In genomic region chr17:77437017-77437416, GRCh38 we compare ENCODE assay signal across 8 cellular contexts.
DNase-seq lines count a peak whose midpoint lies in the region; ATAC-seq and TF ChIP-seq lines count a peak whose summit lies in the region.

No MANE protein-coding gene starts in this region.

- H3K4me1 ChIP-seq in OCI-LY1 (ENCODE audit: insufficient read depth, low read length, severe bottlenecking) (peaks cover 100% of the 10 kb centered on the region), sigmoid colon (peaks cover 0 to 96% (median 93%) of the 10 kb centered on the region in 4 donors)

- TF ChIP-seq CTCF in OCI-LY1 (IDR thresholded peaks at IDR 0.05; ENCODE audit: low read length) (peak; percentile 18; the same call in 1 of the 2 replicates), endothelial cell (IDR thresholded peaks at IDR 0.05; ENCODE audit: unreplicated experiment) (no peak), sigmoid colon (IDR thresholded peaks at IDR 0.05) (no peak)

- H3K4me3 ChIP-seq in OCI-LY1 (ENCODE audit: low read depth, low read length, poor library complexity, severe bottlenecking) (peak overlapping the region; percentile 65), sigmoid colon (no peak overlapping the region)

- no peaks in the 10 kb centered on the region for H3K9me2 ChIP-seq in OCI-LY1 (ENCODE audit: low read depth, low read length)

- H3K9me3 Mint-ChIP-seq in endothelial cell (ENCODE audit: unreplicated experiment), result no peaks in the 10 kb centered on the region

- H3K79me2 ChIP-seq in OCI-LY1 (ENCODE audit: insufficient read depth, low read length), result 0 out of 2 replicates have a peak, but pooled peaks cover 8% of the 10 kb centered on the region

- peak overlapping the region; percentile 99 for H3K27ac ChIP-seq in OCI-LY1 (ENCODE audit: low read depth, low read length, poor library complexity, severe bottlenecking)
- peak overlapping the region; percentile 45 to 100 (median 98) for H3K27ac ChIP-seq in sigmoid colon

- DNase-seq in NCI-H1105 treated with DMSO at 0.1 percent for 48 hours (lab: John Stamatoyannopoulos, UW) (peak; percentile 47), NCI-H1105 (lab: John Stamatoyannopoulos, UW) (no peak), endothelial cell (ENCODE audit: low spot score) (no peak), sigmoid colon (peak; percentile 82), epidermal melanocyte (ENCODE audit: insufficient read length, low spot score) (no peak)
- no peak for DNase-seq in effector CD4-positive, alpha-beta T cell

- H3K27me3 Mint-ChIP-seq in endothelial cell (ENCODE audit: unreplicated experiment), result peaks cover 31% of the 10 kb centered on the region

- TF ChIP-seq EP300 in sigmoid colon (IDR thresholded peaks at IDR 0.05), result no peak

- H3K27ac Mint-ChIP-seq in endothelial cell (ENCODE audit: unreplicated experiment), result no peak overlapping the region

- no peak overlapping the region for H2AFZ ChIP-seq in OCI-LY1 (ENCODE audit: low read length)

- TF ChIP-seq POLR2A in sigmoid colon (IDR thresholded peaks at IDR 0.05), result no peak

- ATAC-seq in HG02642 (IDR thresholded peaks at IDR 0.05; ENCODE audit: poor library complexity, unreplicated experiment), result no peak

- peaks cover 70% of the 10 kb centered on the region for H3K4me1 Mint-ChIP-seq in endothelial cell (ENCODE audit: unreplicated experiment)

- peak overlapping the region; percentile 93 for H3K9ac ChIP-seq in OCI-LY1 (ENCODE audit: low read length)

- peaks cover 4% of the 10 kb centered on the region for H3K36me3 Mint-ChIP-seq in endothelial cell (ENCODE audit: low read depth, unreplicated experiment)

- H4K20me1 ChIP-seq in OCI-LY1 (ENCODE audit: insufficient read depth, low read length), result no peaks in the 10 kb centered on the region

- WGBS in sigmoid colon, 2 donors, result 34 to 64% methylated on average over 10 of the region's 10 CpGs

- peak overlapping the region; percentile 93 for H3K4me2 ChIP-seq in OCI-LY1 (ENCODE audit: low read length)

- intact Hi-C loops in sigmoid colon (cut with DNase I), result no loop called here

- no peaks in the 10 kb centered on the region for H3K27me3 ChIP-seq in OCI-LY1 (ENCODE audit: insufficient read depth, low read length)
- no peaks in the 10 kb centered on the region for H3K27me3 ChIP-seq in sigmoid colon

- H3K36me3 ChIP-seq in OCI-LY1 (ENCODE audit: insufficient read depth, low read length), result no peaks in the 10 kb centered on the region; the same call in 1 of the 2 replicates
- H3K36me3 ChIP-seq in sigmoid colon, result no peaks in the 10 kb centered on the region

- H3K4me3 Mint-ChIP-seq in endothelial cell (ENCODE audit: unreplicated experiment), result peak overlapping the region; percentile 51

- H3K9me3 ChIP-seq in OCI-LY1 (ENCODE audit: low read length) (no peaks in the 10 kb centered on the region), sigmoid colon (no peaks in the 10 kb centered on the region)

- H3F3A ChIP-seq in OCI-LY1 (ENCODE audit: insufficient read depth, low read length), result peaks cover 18% of the 10 kb centered on the region

Comparison
In these comparisons a context has a peak if more than half of its experiments do, and no peak if none do; other contexts are left out.
1. DNase-seq: peak in NCI-H1105 treated with DMSO at 0.1 percent for 48 hours (single experiment) and sigmoid colon (single experiment); none in NCI-H1105 (single experiment), endothelial cell (single experiment), epidermal melanocyte (single experiment) and effector CD4-positive, alpha-beta T cell (single experiment).